ENCODE assay signal across 17 cellular contexts in the genomic region with DNA sequence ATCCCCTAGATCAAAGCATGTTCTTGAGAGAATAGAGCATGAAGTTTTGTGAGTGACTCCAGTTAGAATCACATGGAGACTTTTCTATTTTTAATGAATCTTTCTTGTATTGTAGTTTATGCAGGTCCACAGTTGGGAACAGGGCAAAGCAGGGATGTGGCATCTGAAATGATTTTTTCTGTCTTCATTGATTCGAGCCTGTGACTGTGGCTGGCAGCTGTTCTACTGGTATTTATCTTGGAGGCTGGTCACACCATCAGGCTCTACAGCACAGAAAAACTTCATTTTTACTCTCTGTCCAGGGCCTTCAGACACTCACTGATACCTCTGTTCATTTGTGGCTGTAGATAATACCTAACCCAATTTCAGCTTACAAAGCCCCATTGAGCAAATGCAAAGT.
"Had no signal": no experiment of that assay in that cellular context is flagged by ENCODE, and none has a peak within 500 bp of the region (broad histone marks: within the 10 kb centered on the region; RNA-seq: fewer than 3 reads in every experiment).

No MANE protein-coding gene starts in this region.

- DNase-seq: Kasumi-1; MV-4-11; NCI-H1048; NCI-H1105; NCI-H1417; NCI-H1436 treated with DMSO at 0.1 percent for 48 hours; NCI-H1694; NCI-H2029; NCI-H2081 treated with DMSO at 0.1 percent for 48 hours; NCI-H2171; NCI-H226; NCI-H446; NCI-H510A; NCI-H774; NK-92 treated with Interleukin-12 subunit alpha and Interleukin-12 subunit beta, amount 100 ng/mL, for 24 hours; PC-3; SHP77 had no signal
